In genomic region chr9:683509-684021, GRCh38 we compare ENCODE assay signal across 11 cellular contexts.
DNase-seq lines count a peak whose midpoint lies in the region; TF ChIP-seq lines count a peak whose summit lies in the region.
"Had no signal": no experiment of that assay in that cellular context is flagged by ENCODE, and none has a peak within 500 bp of the region (broad histone marks: within the 10 kb centered on the region; RNA-seq: fewer than 3 reads in every experiment).

No MANE protein-coding gene starts in this region.

- no peaks in the 10 kb centered on the region for H4K20me1 ChIP-seq in OCI-LY1 (ENCODE audit: insufficient read depth, low read length)

- no peaks in the 10 kb centered on the region for H3F3A ChIP-seq in OCI-LY1 (ENCODE audit: insufficient read depth, low read length)

- H3K27me3 ChIP-seq in OCI-LY1 (ENCODE audit: insufficient read depth, low read length), result no peaks in the 10 kb centered on the region
- H3K27me3 ChIP-seq in mesendoderm (ENCODE audit: insufficient read depth, low read length, poor library complexity), result no peaks in the 10 kb centered on the region
- no peaks in the 10 kb centered on the region for H3K27me3 ChIP-seq in subcutaneous abdominal adipose tissue (ENCODE audit: control insufficient read depth in 5 of 5, insufficient read depth in 4 of 5, low read length in 5 of 5)

- H3K4me1 ChIP-seq in OCI-LY1 (ENCODE audit: insufficient read depth, low read length, severe bottlenecking) (peaks cover 38% of the 10 kb centered on the region), mesendoderm (ENCODE audit: control insufficient read depth, low read depth, low read length) (peaks cover 6% of the 10 kb centered on the region), subcutaneous abdominal adipose tissue (ENCODE audit: control insufficient read depth in 5 of 5, insufficient read depth in 5 of 5, low read length in 5 of 5) (peaks cover 0 to 60% (median 55%) of the 10 kb centered on the region in 5 donors)

- peak overlapping the region; percentile 60 for H3K18ac ChIP-seq in mesendoderm (ENCODE audit: low read length)

- CTCF ChIA-PET in HEK293T (lab: Yijun Ruan, JAX), result no interaction called here

- H3K79me2 ChIP-seq in OCI-LY1 (ENCODE audit: insufficient read depth, low read length), result no peaks in the 10 kb centered on the region
- no peaks in the 10 kb centered on the region for H3K79me2 ChIP-seq in mesendoderm (ENCODE audit: control insufficient read depth, insufficient read depth, low read length)

- H3K4me2 ChIP-seq in OCI-LY1 (ENCODE audit: low read length) (peak overlapping the region; percentile 32; the same call in 1 of the 2 replicates), mesendoderm (ENCODE audit: low read length) (no peak overlapping the region)

- WGBS in mesendoderm (ENCODE audit: extremely low coverage, insufficient coverage, low lambda C conversion rate), result no CpG with 5 or more reads among the region's 2 CpGs

- no peak overlapping the region for H3K9ac ChIP-seq in OCI-LY1 (ENCODE audit: low read length)
- H3K9ac ChIP-seq in mesendoderm (ENCODE audit: low read length), result no peak overlapping the region
- H3K9ac ChIP-seq in subcutaneous abdominal adipose tissue (ENCODE audit: low read length in 5 of 5), result peak overlapping the region in 3 of 5 donors; percentile 65 to 88 (median 66)

- H3K79me1 ChIP-seq in mesendoderm (ENCODE audit: low read length), result no peaks in the 10 kb centered on the region

- 0 out of 2 replicates have a peak, but pooled peaks cover 2% of the 10 kb centered on the region for H3K36me3 ChIP-seq in OCI-LY1 (ENCODE audit: insufficient read depth, low read length)
- H3K36me3 ChIP-seq in mesendoderm (ENCODE audit: control insufficient read depth, insufficient read depth, low read length), result no peaks in the 10 kb centered on the region
- no peaks in the 10 kb centered on the region for H3K36me3 ChIP-seq in subcutaneous abdominal adipose tissue (ENCODE audit: control insufficient read depth in 5 of 5, insufficient read depth in 5 of 5, low read length in 5 of 5)

- no peak overlapping the region for H2BK5ac ChIP-seq in mesendoderm (ENCODE audit: low read length)

- H4K5ac ChIP-seq in mesendoderm (ENCODE audit: low read length), result peak overlapping the region; percentile 29

- H4K8ac ChIP-seq in mesendoderm (ENCODE audit: low read depth, low read length), result no peak overlapping the region

- H3K4me3 Mint-ChIP-seq in chondrocyte (ENCODE audit: unreplicated experiment), result no peak overlapping the region
- H3K4me3 Mint-ChIP-seq: activated naive CD8-positive, alpha-beta T cell treated with anti-CD3 and anti-CD28 coated beads, Interleukin-2, amount 10 ng/mL, durations not matched to agents 7 days and 5 days; effector memory CD8-positive, alpha-beta T cell; naive thymus-derived CD8-positive, alpha-beta T cell had no signal

- peaks cover 2% of the 10 kb centered on the region for H3K9me3 Mint-ChIP-seq in chondrocyte (ENCODE audit: low read depth)
- H3K9me3 Mint-ChIP-seq: activated naive CD8-positive, alpha-beta T cell treated with anti-CD3 and anti-CD28 coated beads, Interleukin-2, amount 10 ng/mL, durations not matched to agents 7 days and 5 days; effector memory CD8-positive, alpha-beta T cell had no signal

- H3K27me3 Mint-ChIP-seq in chondrocyte (ENCODE audit: low read depth), result no peaks in the 10 kb centered on the region
- H3K27me3 Mint-ChIP-seq: naive thymus-derived CD8-positive, alpha-beta T cell had no signal

- H3K27ac Mint-ChIP-seq in chondrocyte (ENCODE audit: unreplicated experiment), result peak overlapping the region; percentile 97
- H3K27ac Mint-ChIP-seq: activated naive CD8-positive, alpha-beta T cell treated with anti-CD3 and anti-CD28 coated beads, Interleukin-2, amount 10 ng/mL, durations not matched to agents 7 days and 5 days; effector memory CD8-positive, alpha-beta T cell had no signal

- POLR2A ChIA-PET in HEK293T (lab: Yijun Ruan, JAX), result no interaction called here

- no peak for TF ChIP-seq CTCF in OCI-LY1 (IDR thresholded peaks at IDR 0.05; ENCODE audit: low read length)
- TF ChIP-seq CTCF in chondrocyte (IDR thresholded peaks at IDR 0.05), result no peak

- H2AFZ ChIP-seq in OCI-LY1 (ENCODE audit: low read length), result no peak overlapping the region

- H3K4ac ChIP-seq in mesendoderm (ENCODE audit: low read depth, low read length), result no peak overlapping the region

- H3K9me3 ChIP-seq in OCI-LY1 (ENCODE audit: low read length), result no peaks in the 10 kb centered on the region
- H3K9me3 ChIP-seq in subcutaneous abdominal adipose tissue (ENCODE audit: control insufficient read depth in 5 of 5, low read length in 5 of 5), result no peaks in the 10 kb centered on the region

- peaks cover 55% of the 10 kb centered on the region for H3K4me1 Mint-ChIP-seq in chondrocyte (ENCODE audit: low read depth)
- H3K4me1 Mint-ChIP-seq: activated naive CD8-positive, alpha-beta T cell treated with anti-CD3 and anti-CD28 coated beads, Interleukin-2, amount 10 ng/mL, durations not matched to agents 7 days and 5 days had no signal

- H3K4me3 ChIP-seq in OCI-LY1 (ENCODE audit: low read depth, low read length, poor library complexity, severe bottlenecking), result no peak overlapping the region
- no peak overlapping the region for H3K4me3 ChIP-seq in mesendoderm (ENCODE audit: low read length)
- H3K4me3 ChIP-seq in subcutaneous abdominal adipose tissue (ENCODE audit: low read depth in 1 of 5, low read length in 5 of 5), result no peak overlapping the region

- H3K36me3 Mint-ChIP-seq in chondrocyte (ENCODE audit: low read depth), result no peaks in the 10 kb centered on the region
- H3K36me3 Mint-ChIP-seq: activated naive CD8-positive, alpha-beta T cell treated with anti-CD3 and anti-CD28 coated beads, Interleukin-2, amount 10 ng/mL, durations not matched to agents 7 days and 5 days had no signal

- H3K56ac ChIP-seq in mesendoderm (ENCODE audit: low read length), result no peak overlapping the region

- H2BK15ac ChIP-seq in mesendoderm (replicated peaks; ENCODE audit: low read depth), result no peak overlapping the region

- H2BK120ac ChIP-seq in mesendoderm (ENCODE audit: low read depth, low read length), result peak overlapping the region; percentile 61

- DNase-seq in chondrocyte (ENCODE audit: low spot score) (no peak), mesendoderm (no peak), HEK293T (ENCODE audit: extremely low spot score) (no peak), EL (no peak), islet precursor cell (no peak), inferior parietal cortex (ENCODE audit: extremely low spot score) (no peak)
- DNase-seq: activated naive CD8-positive, alpha-beta T cell treated with anti-CD3 and anti-CD28 coated beads, Interleukin-2, amount 10 ng/mL, durations not matched to agents 7 days and 5 days; effector memory CD8-positive, alpha-beta T cell; naive thymus-derived CD8-positive, alpha-beta T cell had no signal

- no peak overlapping the region for H3K23ac ChIP-seq in mesendoderm (ENCODE audit: low read length)

- H3K27ac ChIP-seq in OCI-LY1 (ENCODE audit: low read depth, low read length, poor library complexity, severe bottlenecking), result no peak overlapping the region
- no peak overlapping the region for H3K27ac ChIP-seq in mesendoderm (ENCODE audit: low read depth, low read length)
- H3K27ac ChIP-seq in subcutaneous abdominal adipose tissue (ENCODE audit: low read depth, low read length), result peak overlapping the region; percentile 97

- no peak overlapping the region for H2AK5ac ChIP-seq in mesendoderm (ENCODE audit: low read length)

- H3K9me2 ChIP-seq in OCI-LY1 (ENCODE audit: low read depth, low read length), result no peaks in the 10 kb centered on the region

TF ChIP-seq in HEK293T, 16 proteins besides CTCF, POLR2A, EP300 and RAD21:
- TF ChIP-seq HDGF (IDR thresholded peaks at IDR 0.05; ENCODE audit: borderline replicate concordance), result no peak
- TF ChIP-seq BHLHE40 (IDR thresholded peaks at IDR 0.05; ENCODE audit: borderline replicate concordance), result no peak
- TF ChIP-seq FOXK2 (IDR thresholded peaks at IDR 0.05), result no peak
- TF ChIP-seq ELF4 (IDR thresholded peaks at IDR 0.05), result no peak
- TF ChIP-seq, protein P1, sequence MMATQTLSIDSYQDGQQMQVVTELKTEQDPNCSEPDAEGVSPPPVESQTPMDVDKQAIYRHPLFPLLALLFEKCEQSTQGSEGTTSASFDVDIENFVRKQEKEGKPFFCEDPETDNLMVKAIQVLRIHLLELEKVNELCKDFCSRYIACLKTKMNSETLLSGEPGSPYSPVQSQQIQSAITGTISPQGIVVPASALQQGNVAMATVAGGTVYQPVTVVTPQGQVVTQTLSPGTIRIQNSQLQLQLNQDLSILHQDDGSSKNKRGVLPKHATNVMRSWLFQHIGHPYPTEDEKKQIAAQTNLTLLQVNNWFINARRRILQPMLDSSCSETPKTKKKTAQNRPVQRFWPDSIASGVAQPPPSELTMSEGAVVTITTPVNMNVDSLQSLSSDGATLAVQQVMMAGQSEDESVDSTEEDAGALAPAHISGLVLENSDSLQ (IDR thresholded peaks at IDR 0.05), result no peak
- no peak for TF ChIP-seq NFRKB (IDR thresholded peaks at IDR 0.05)
- TF ChIP-seq ARNT (IDR thresholded peaks at IDR 0.05), result no peak
- TF ChIP-seq FOXM1 (IDR thresholded peaks at IDR 0.05; ENCODE audit: borderline replicate concordance), result no peak
- TF ChIP-seq CTBP1 (IDR thresholded peaks at IDR 0.05; ENCODE audit: borderline replicate concordance), result no peak
- TF ChIP-seq TARDBP (IDR thresholded peaks at IDR 0.05), result no peak
- no peak for TF ChIP-seq FOXA1 (IDR thresholded peaks at IDR 0.05)
- TF ChIP-seq L3MBTL2 (conservative IDR thresholded peaks at IDR 0.05), result no peak
- no peak for TF ChIP-seq ZNF384 (IDR thresholded peaks at IDR 0.05)
- TF ChIP-seq SUZ12 (IDR thresholded peaks at IDR 0.05), result no peak
TF ChIP-seq in HEK293T: peak in this region for 0.

Comparison
In these comparisons a context has a peak if more than half of its experiments do, and no peak if none do; other contexts are left out.
1. H3K9ac ChIP-seq: peak in subcutaneous abdominal adipose tissue (3 of 5); none in OCI-LY1 (single experiment) and mesendoderm (single experiment).